ENCODE assay signal across 8 cellular contexts in the genomic region with DNA sequence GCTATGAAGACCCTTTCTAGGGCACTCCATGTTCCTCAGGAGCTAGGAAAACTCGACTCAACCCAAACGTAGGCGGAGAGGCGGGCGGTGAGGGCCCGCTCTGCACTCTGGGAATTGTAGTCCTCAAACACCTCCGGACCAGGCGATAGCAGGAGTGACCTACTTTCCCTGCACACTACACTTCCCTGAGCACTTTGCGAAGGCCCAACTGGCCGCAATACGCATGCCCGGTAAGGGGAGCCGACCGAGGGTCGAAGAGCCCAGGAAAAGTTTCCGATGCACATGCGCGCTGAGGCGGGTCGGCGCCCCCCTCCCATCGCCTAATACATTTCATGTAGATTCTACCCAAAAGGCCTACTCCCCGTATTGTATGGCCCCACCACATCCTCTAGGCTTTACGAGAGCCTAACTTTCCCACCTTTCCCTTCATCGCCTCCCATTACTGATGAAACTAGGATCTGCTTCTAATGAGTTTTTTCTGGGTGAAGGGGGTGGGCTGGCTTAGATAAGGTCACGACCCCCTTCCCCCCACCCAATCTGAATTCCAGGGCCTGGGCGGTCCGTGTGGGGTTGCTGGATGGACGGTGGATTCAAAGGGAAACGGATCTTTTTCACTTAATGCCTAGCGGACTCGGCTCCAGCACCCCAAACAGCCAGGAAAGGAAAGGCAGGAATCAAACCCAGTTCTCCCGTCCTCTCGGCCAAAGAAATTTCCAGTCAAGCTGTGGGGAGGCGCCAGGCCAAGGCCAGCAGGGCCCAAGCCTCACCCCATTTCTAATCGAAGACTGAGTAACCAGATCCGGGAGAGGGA. TPM values are rescaled to one million over a fixed set of nuclear protein-coding genes. Genes with fewer than 3 reads are reported as not detected.
DNase-seq lines count a peak whose midpoint lies in the region; ATAC-seq and TF ChIP-seq lines count a peak whose summit lies in the region.

No MANE protein-coding gene starts in this region.

- no peaks in the 10 kb centered on the region for H3K27me3 ChIP-seq in layer of hippocampus (ENCODE audit: control insufficient read depth, insufficient read depth, low read length)

- ATAC-seq in HG03439 (IDR thresholded peaks at IDR 0.05; ENCODE audit: unreplicated experiment) = peak; percentile 52

- peak; percentile 90 for DNase-seq in AG20443 (ENCODE audit: low spot score)
- peak; percentile 88 to 95 for DNase-seq in NCI-H526 (lab: John Stamatoyannopoulos, UW)
- peak; percentile 85 for DNase-seq in activated CD4-positive, alpha-beta T cell treated with anti-CD3 and anti-CD28 coated beads, Interleukin-2, amount 10 ng/mL, durations not matched to agents 7 days and 5 days
- peak; percentile 95 for DNase-seq in coronary artery (ENCODE audit: low spot score)
- DNase-seq in stimulated activated CD4-positive, alpha-beta T cell treated with anti-CD3 and anti-CD28 coated beads, Interleukin-1b, Interleukin-23, amount 100 ng/mL, for 1 hour (ENCODE audit: low read depth in 2 of 2) = peak; percentile 55 to 68

- peaks cover 16% of the 10 kb centered on the region for H3K36me3 Mint-ChIP-seq in activated CD4-positive, alpha-beta T cell treated with anti-CD3 and anti-CD28 coated beads, Interleukin-2, amount 10 ng/mL, durations not matched to agents 7 days and 5 days (ENCODE audit: low read depth)

- TF ChIP-seq POLR2A in GM19193 (IDR thresholded peaks at IDR 0.05; ENCODE audit: extremely low read depth, insufficient read depth, insufficient read length) = peak; percentile 49

- no peak for TF ChIP-seq CTCF in coronary artery (IDR thresholded peaks at IDR 0.05)

- CTCF ChIA-PET in activated CD4-positive, alpha-beta T cell treated with anti-CD3 and anti-CD28 coated beads, Interleukin-2, amount 10 ng/mL, durations not matched to agents 7 days and 5 days (lab: Charles Lee) = interaction anchor here (1.2 kb wide), 1 partner anchor 41 kb away, joined by 8 read pairs; no protein-coding TSS in a partner anchor

- H3K9me3 Mint-ChIP-seq in activated CD4-positive, alpha-beta T cell treated with anti-CD3 and anti-CD28 coated beads, Interleukin-2, amount 10 ng/mL, durations not matched to agents 7 days and 5 days = no peaks in the 10 kb centered on the region

- POLR2A ChIA-PET in activated CD4-positive, alpha-beta T cell treated with anti-CD3 and anti-CD28 coated beads, Interleukin-2, amount 10 ng/mL, durations not matched to agents 7 days and 5 days (lab: Charles Lee) = interaction anchor here (0.6 to 2.6 kb wide), 2 partner anchors 24 to 29 kb away, joined by 3 to 10 read pairs; partner anchors contain the start of genes ACO2 and PHF5A

- H3K4me1 Mint-ChIP-seq in activated CD4-positive, alpha-beta T cell treated with anti-CD3 and anti-CD28 coated beads, Interleukin-2, amount 10 ng/mL, durations not matched to agents 7 days and 5 days = peaks cover 27% of the 10 kb centered on the region

- no peaks in the 10 kb centered on the region for H3K27me3 Mint-ChIP-seq in activated CD4-positive, alpha-beta T cell treated with anti-CD3 and anti-CD28 coated beads, Interleukin-2, amount 10 ng/mL, durations not matched to agents 7 days and 5 days

- H3K4me3 ChIP-seq in coronary artery = peak overlapping the region; percentile 93

- peak overlapping the region; percentile 82 for H3K4me3 Mint-ChIP-seq in activated CD4-positive, alpha-beta T cell treated with anti-CD3 and anti-CD28 coated beads, Interleukin-2, amount 10 ng/mL, durations not matched to agents 7 days and 5 days

- H3K27ac Mint-ChIP-seq in activated CD4-positive, alpha-beta T cell treated with anti-CD3 and anti-CD28 coated beads, Interleukin-2, amount 10 ng/mL, durations not matched to agents 7 days and 5 days = peak overlapping the region; percentile 96

- H3K27ac ChIP-seq in coronary artery (peak overlapping the region; percentile 93 to 98), layer of hippocampus (ENCODE audit: low read depth, low read length) (peak overlapping the region; percentile 99)

RNA-seq across cellular contexts. Expression of gene TOB2, which starts 2.0 kb away (rescaled TPM):
- total RNA-seq in activated CD4-positive, alpha-beta T cell treated with anti-CD3 and anti-CD28 coated beads, Interleukin-2, amount 10 ng/mL, durations not matched to agents 7 days and 5 days = 10 to 100 TPM; 31.4 to 35.1 TPM

RNA-seq across cellular contexts. Expression of gene PHF5A, which starts 23.9 kb away (rescaled TPM):
- 10 to 100 TPM; 63.6 to 64.8 TPM for total RNA-seq in activated CD4-positive, alpha-beta T cell treated with anti-CD3 and anti-CD28 coated beads, Interleukin-2, amount 10 ng/mL, durations not matched to agents 7 days and 5 days

RNA-seq across cellular contexts. Expression of gene ACO2, which starts 24.4 kb away (rescaled TPM):
- total RNA-seq in activated CD4-positive, alpha-beta T cell treated with anti-CD3 and anti-CD28 coated beads, Interleukin-2, amount 10 ng/mL, durations not matched to agents 7 days and 5 days = 10 to 100 TPM; 73.4 to 77.9 TPM

Comparison
In these comparisons a context has a peak if more than half of its experiments do, and no peak if none do; other contexts are left out.
1. Peak in every context shown above with its lines: DNase-seq, ATAC-seq, H3K4me3 ChIP-seq and H3K27ac ChIP-seq.